8 cellular contexts compared by ENCODE assay signal in genomic region chr1:155940993-155941844, GRCh38. TPM values are rescaled to one million over a fixed set of nuclear protein-coding genes. Genes with fewer than 3 reads are reported as not detected.
DNase-seq lines count a peak whose midpoint lies in the region; ATAC-seq, FAIRE-seq and TF ChIP-seq lines count a peak whose summit lies in the region.

Gene RXFP4, plus strand, starts transcription at chr1:155941638. Its CDS starts 72 bp downstream, at chr1:155941710.

- H3K27me3 Mint-ChIP-seq in CD14-positive monocyte (ENCODE audit: low read depth in 3 of 3) (peaks cover 0 to 4% (median 0%) of the 10 kb centered on the region in 3 donors), HFFc6 (ENCODE audit: insufficient read depth) (peaks cover 14% of the 10 kb centered on the region)
- no peaks in the 10 kb centered on the region for H3K27me3 Mint-ChIP-seq in activated T-helper 1 cell treated with anti-CD3 and anti-CD28 coated beads, Interleukin-12 subunit alpha, Interleukin-12 subunit beta, Interleukin-2, Interleukin-4 antibody, amounts not matched to agents 30 ng/mL and 10 ng/mL and 1 ng/mL, durations not matched to agents 14 hours and 24 hours and 36 hours (ENCODE audit: insufficient read depth)

- peak within 1 kb of the TSS; percentile 45 to 64 for H3K4me3 Mint-ChIP-seq in CD14-positive monocyte
- peak within 1 kb of the TSS; percentile 23; the same call in 1 of the 2 replicates for H3K4me3 Mint-ChIP-seq in HFFc6
- no peak within 1 kb of the TSS for H3K4me3 Mint-ChIP-seq in activated T-helper 1 cell treated with anti-CD3 and anti-CD28 coated beads, Interleukin-12 subunit alpha, Interleukin-12 subunit beta, Interleukin-2, Interleukin-4 antibody, amounts not matched to agents 30 ng/mL and 10 ng/mL and 1 ng/mL, durations not matched to agents 14 hours and 24 hours and 36 hours

- no peaks in the 10 kb centered on the region for H4K20me1 ChIP-seq in HepG2 (ENCODE audit: insufficient read depth, low read length)

- peak in 1 of 2 experiments; percentile 87; a peak in 2 of 4 replicates for TF ChIP-seq POLR2A in HepG2 (IDR thresholded peaks at IDR 0.05; ENCODE audit: insufficient read depth in 1 of 2, low read depth in 2 of 2, low read length in 2 of 2)

- peak within 1 kb of the TSS; percentile 86 for H3K4me2 ChIP-seq in HepG2 (ENCODE audit: low read depth, low read length)

- in situ Hi-C loops in HepG2 (cut with HindIII; ENCODE audit: extremely low pct_ligation_motif_present, low pct_unique_long_range_greater_than_20kb), result loop anchor here (10.0 kb wide), 1 partner anchor 124 kb away; the partner anchor contains the start of gene RAB25
- in situ Hi-C loops in brain microvascular endothelial cell (cut with HindIII; ENCODE audit: low pct_ligation_motif_present, low sequenced_read_pairs), result no loop called here

- H3K27ac Mint-ChIP-seq in CD14-positive monocyte (peak within 1 kb of the TSS; percentile 77 to 91 (median 84)), HFFc6 (peak within 1 kb of the TSS; percentile 84)
- H3K27ac Mint-ChIP-seq in activated T-helper 1 cell treated with anti-CD3 and anti-CD28 coated beads, Interleukin-12 subunit alpha, Interleukin-12 subunit beta, Interleukin-2, Interleukin-4 antibody, amounts not matched to agents 30 ng/mL and 10 ng/mL and 1 ng/mL, durations not matched to agents 14 hours and 24 hours and 36 hours, result peak within 1 kb of the TSS; percentile 88

- no peak within 1 kb of the TSS for H2AFZ ChIP-seq in HepG2 (ENCODE audit: low read length)

- H3K4me1 Mint-ChIP-seq in CD14-positive monocyte, result peaks cover 72% of the 10 kb centered on the region
- peaks cover 35% of the 10 kb centered on the region for H3K4me1 Mint-ChIP-seq in HFFc6 (ENCODE audit: low read depth)
- peaks cover 48% of the 10 kb centered on the region for H3K4me1 Mint-ChIP-seq in activated T-helper 1 cell treated with anti-CD3 and anti-CD28 coated beads, Interleukin-12 subunit alpha, Interleukin-12 subunit beta, Interleukin-2, Interleukin-4 antibody, amounts not matched to agents 30 ng/mL and 10 ng/mL and 1 ng/mL, durations not matched to agents 14 hours and 24 hours and 36 hours (ENCODE audit: low read depth)

- H3K9me3 ChIP-seq in HepG2 (ENCODE audit: low read length), result no peaks in the 10 kb centered on the region
- no peaks in the 10 kb centered on the region for H3K9me3 ChIP-seq in aorta (ENCODE audit: control insufficient read depth, low read length)

- H3K36me3 Mint-ChIP-seq in CD14-positive monocyte, result peaks cover 16 to 28% of the 10 kb centered on the region in 2 donors
- 0 out of 2 replicates have a peak, but pooled peaks cover 3% of the 10 kb centered on the region for H3K36me3 Mint-ChIP-seq in HFFc6 (ENCODE audit: low read depth)
- peaks cover 12% of the 10 kb centered on the region for H3K36me3 Mint-ChIP-seq in activated T-helper 1 cell treated with anti-CD3 and anti-CD28 coated beads, Interleukin-12 subunit alpha, Interleukin-12 subunit beta, Interleukin-2, Interleukin-4 antibody, amounts not matched to agents 30 ng/mL and 10 ng/mL and 1 ng/mL, durations not matched to agents 14 hours and 24 hours and 36 hours (ENCODE audit: low read depth)

- H3K36me3 ChIP-seq in HepG2 (replicated peaks in 1 of 2; ENCODE audit: control insufficient read depth in 1 of 2, insufficient read depth in 2 of 2, low read length in 2 of 2), result no peaks in the 10 kb centered on the region; a peak in 1 of 5 replicates
- no peaks in the 10 kb centered on the region for H3K36me3 ChIP-seq in aorta (ENCODE audit: control insufficient read depth in 1 of 2, insufficient read depth in 2 of 2, low read length in 1 of 2)
- H3K36me3 ChIP-seq in brain microvascular endothelial cell (replicated peaks), result peaks cover 11% of the 10 kb centered on the region

- peak; percentile 58 for ATAC-seq in HepG2
- peak; percentile 5 for ATAC-seq in aorta (ENCODE audit: low FRiP score)

- no peaks in the 10 kb centered on the region for H3K27me3 ChIP-seq in HepG2 (ENCODE audit: control insufficient read depth in 1 of 2, insufficient read depth in 2 of 2, low read length in 2 of 2)
- H3K27me3 ChIP-seq in aorta (ENCODE audit: control insufficient read depth in 1 of 2, insufficient read depth in 2 of 2, low read length in 1 of 2), result no peaks in the 10 kb centered on the region
- H3K27me3 ChIP-seq in brain microvascular endothelial cell (replicated peaks), result no peaks in the 10 kb centered on the region

- TF ChIP-seq CTCF in CD14-positive monocyte (IDR thresholded peaks at IDR 0.05), result no peak
- TF ChIP-seq CTCF in HFFc6 (IDR thresholded peaks at IDR 0.05), result no peak
- TF ChIP-seq CTCF in HepG2 (CRISPR knock-in tag; IDR thresholded peaks at IDR 0.05), result no peak
- TF ChIP-seq CTCF in brain microvascular endothelial cell (IDR thresholded peaks at IDR 0.05; ENCODE audit: low read depth, low read length, missing control alignments), result no peak

- H3K4me3 ChIP-seq in HepG2 (replicated peaks in 1 of 3; ENCODE audit: insufficient read depth in 1 of 3, low read depth in 2 of 3, low read length in 3 of 3), result peak within 1 kb of the TSS; percentile 50 to 65 (median 54); a peak in 5 of 6 replicates
- no peak within 1 kb of the TSS for H3K4me3 ChIP-seq in aorta (ENCODE audit: low read length in 2 of 2)
- no peak within 1 kb of the TSS for H3K4me3 ChIP-seq in brain microvascular endothelial cell (ENCODE audit: low read depth, low read length)

- H3K4me1 ChIP-seq in HepG2 (ENCODE audit: insufficient read depth, low read length) (peaks cover 77% of the 10 kb centered on the region), aorta (ENCODE audit: control insufficient read depth in 1 of 2, insufficient read depth in 2 of 2, low read length in 2 of 2) (peaks cover 0 to 2% of the 10 kb centered on the region in 2 donors)

- TF ChIP-seq RAD21 in HepG2 (CRISPR knock-in tag; IDR thresholded peaks at IDR 0.05), result no peak

- no peak for DNase-seq in CD14-positive monocyte (ENCODE audit: low spot score)
- no peak for DNase-seq in HFFc6
- DNase-seq in activated T-helper 1 cell treated with anti-CD3 and anti-CD28 coated beads, Interleukin-12 subunit alpha, Interleukin-12 subunit beta, Interleukin-2, Interleukin-4 antibody, amounts not matched to agents 30 ng/mL and 10 ng/mL and 1 ng/mL, durations not matched to agents 14 hours and 24 hours and 36 hours (ENCODE audit: low spot score), result no peak
- peak; percentile 50 for DNase-seq in HepG2 (ENCODE audit: low spot score)
- no peak for DNase-seq in aorta
- no peak for DNase-seq in brain microvascular endothelial cell
- DNase-seq in DMS79 treated with DMSO at 0.1 percent for 48 hours (lab: John Stamatoyannopoulos, UW), result no peak
- no peak for DNase-seq in cerebellar nuclear complex (lab: John Stamatoyannopoulos, UW)

- intact Hi-C loops in CD14-positive monocyte (cut with micrococcal nuclease), result no loop called here
- intact Hi-C loops in activated T-helper 1 cell treated with anti-CD3 and anti-CD28 coated beads, Interleukin-12 subunit alpha, Interleukin-12 subunit beta, Interleukin-2, Interleukin-4 antibody, amounts not matched to agents 30 ng/mL and 10 ng/mL and 1 ng/mL, durations not matched to agents 14 hours and 24 hours and 36 hours (cut with micrococcal nuclease), result no loop called here
- intact Hi-C loops in HepG2 (cut with micrococcal nuclease; ENCODE audit: unreplicated experiment), result loop anchor here (5.0 kb wide), 2 partner anchors 36 to 356 kb away; partner anchors contain the start of genes ARHGEF2, GLMP and VHLL
- intact Hi-C loops in aorta (cut with DNase I), result loop anchor here in 1 of 2 donors (5.0 kb wide), 1 partner anchor 36 kb away; the partner anchor contains the start of gene ARHGEF2

- 18% methylated on average over 10 of the region's 11 CpGs for WGBS in HepG2 (ENCODE audit: low lambda C conversion rate)
- 17 to 18% methylated on average over 11 of the region's 11 CpGs for WGBS in aorta, 2 donors

- TSS peak; percentile 32 for BruUV-seq in HepG2 (replicated peaks; lab: Mats Ljungman, UMichigan)

- H3K27ac ChIP-seq in HepG2 (ENCODE audit: extremely low read length, insufficient read depth, low read length), result peak within 1 kb of the TSS; percentile 84
- peak within 1 kb of the TSS; percentile 61 to 82 for H3K27ac ChIP-seq in aorta (ENCODE audit: low read depth in 1 of 2, low read length in 2 of 2)
- no peak within 1 kb of the TSS for H3K27ac ChIP-seq in brain microvascular endothelial cell

- TF ChIP-seq EP300 in HepG2 (IDR thresholded peaks at IDR 0.05; ENCODE audit: low read depth in 2 of 2, low read length in 2 of 2) (no peak), HepG2 (CRISPR knock-in tag; IDR thresholded peaks at IDR 0.05; ENCODE audit: borderline replicate concordance) (no peak)

- H3K9ac ChIP-seq in HepG2 (ENCODE audit: insufficient read depth, low read depth, low read length), result peak within 1 kb of the TSS; percentile 67

- CTCF ChIA-PET in HepG2 (lab: Yijun Ruan, JAX; ENCODE audit: low intra/inter-chr PET ratio, low total read pairs), result no interaction called here

- H3K9me3 Mint-ChIP-seq in CD14-positive monocyte (peaks cover 0 to 3% (median 0%) of the 10 kb centered on the region in 7 donors), HFFc6 (no peaks in the 10 kb centered on the region)
- H3K9me3 Mint-ChIP-seq in activated T-helper 1 cell treated with anti-CD3 and anti-CD28 coated beads, Interleukin-12 subunit alpha, Interleukin-12 subunit beta, Interleukin-2, Interleukin-4 antibody, amounts not matched to agents 30 ng/mL and 10 ng/mL and 1 ng/mL, durations not matched to agents 14 hours and 24 hours and 36 hours, result no peaks in the 10 kb centered on the region

- peaks cover 12% of the 10 kb centered on the region for H3K79me2 ChIP-seq in HepG2 (ENCODE audit: insufficient read depth, low read length)

- peak; percentile 81 for FAIRE-seq in HepG2 (lab: Jason Lieb, UNC)

- POLR2A ChIA-PET in HepG2 (lab: Yijun Ruan, JAX), result interaction anchor here (1.0 to 7.2 kb wide), 15 partner anchors 8 to 132 kb away, joined by 3 to 390 read pairs (median 6); partner anchors contain the start of genes ARHGEF2, LAMTOR2 and SYT11

RNA-seq across cellular contexts. Expression of gene RXFP4, which starts in this region (rescaled TPM):
- polyA plus RNA-seq in CD14-positive monocyte, result not detected
- not detected for total RNA-seq in HFFc6 (2021; fragmentation: NEBNext Ultra II Directional; extraction: Animal tissue kit (Norgen Biotek cat#: 25700))
- 0.16 TPM in 1 of 2 replicates, not detected in the other for total RNA-seq in activated T-helper 1 cell treated with anti-CD3 and anti-CD28 coated beads, Interleukin-12 subunit alpha, Interleukin-12 subunit beta, Interleukin-2, Interleukin-4 antibody, amounts not matched to agents 30 ng/mL and 10 ng/mL and 1 ng/mL, durations not matched to agents 14 hours and 24 hours and 36 hours
- total RNA-seq in HepG2 (2016; rRNA removed; fragmentation: Illumina TruSeq; extraction: Trizol), result 0.38 TPM in 1 of 2 replicates, not detected in the other
- not detected in 2 replicates for total RNA-seq in HepG2 (2016; cell fraction: cytosol; rRNA removed; fragmentation: Illumina TruSeq; extraction: Trizol; ENCODE audit: low read depth)
- total RNA-seq in HepG2 (2016; cell fraction: insoluble cytoplasmic fraction; rRNA removed; fragmentation: Illumina TruSeq; extraction: Trizol), result 0.25 and 0.28 TPM in 2 replicates
- not detected in 2 replicates for total RNA-seq in HepG2 (2016; cell fraction: membrane; rRNA removed; fragmentation: Illumina TruSeq; extraction: Trizol)
- total RNA-seq in HepG2 (2016; cell fraction: nucleus; rRNA removed; fragmentation: Illumina TruSeq; extraction: Trizol), result 0.31 TPM in 1 of 2 replicates, not detected in the other
- 1.4 and 1.9 TPM in 2 replicates for polyA plus RNA-seq in HepG2 (2011; rRNA removed)
- 1.3 and 2.1 TPM in 2 replicates for polyA plus RNA-seq in HepG2 (2011; cell fraction: cytosol; rRNA removed)
- 0.42 and 0.48 TPM in 2 replicates for polyA plus RNA-seq in HepG2 (2011; cell fraction: nucleus; rRNA removed)
- 0.48 and 0.72 TPM in 2 replicates for polyA plus RNA-seq in HepG2 (2012)
- polyA plus RNA-seq in HepG2 (2016; cell fraction: cytosol; fragmentation: Illumina TruSeq; extraction: Trizol; ENCODE audit: low read depth), result 0.08 TPM in 1 of 2 replicates, not detected in the other
- not detected in 2 replicates for polyA plus RNA-seq in HepG2 (2016; cell fraction: insoluble cytoplasmic fraction; fragmentation: Illumina TruSeq; extraction: Trizol; ENCODE audit: low read depth)
- not detected in 2 replicates for polyA plus RNA-seq in HepG2 (2016; cell fraction: membrane; fragmentation: Illumina TruSeq; extraction: Trizol; ENCODE audit: low read depth)
- 0.64 and 0.79 TPM in 2 replicates for polyA plus RNA-seq in HepG2 (2016; cell fraction: nucleus; fragmentation: Illumina TruSeq; extraction: Trizol; ENCODE audit: insufficient read depth, low read depth)
- polyA minus RNA-seq in HepG2 (2011; rRNA and poly(A)+ RNA removed; ENCODE audit: low replicate concordance), result 1.4 and 2.7 TPM in 2 replicates
- polyA minus RNA-seq in HepG2 (2011; cell fraction: cytosol; rRNA and poly(A)+ RNA removed), result 0.49 TPM in 1 of 2 replicates, not detected in the other
- polyA minus RNA-seq in HepG2 (2011; cell fraction: nucleus; rRNA and poly(A)+ RNA removed), result 0.39 and 1.1 TPM in 2 replicates
- not detected for total RNA-seq in aorta
- not detected for polyA plus RNA-seq in aorta

Comparison
In these comparisons a context has a peak if more than half of its experiments do, and no peak if none do; other contexts are left out.
1. Peak in ATAC-seq and H3K27ac ChIP-seq in aorta; RNA of the gene not detected or under 1 TPM.
2. H3K4me3 ChIP-seq: peak in HepG2 (3 of 3); none in aorta (0 of 2) and brain microvascular endothelial cell (single experiment).
3. Peak in every context shown above with its lines, with median percentiles within 50 percentile points of each other: H3K27ac Mint-ChIP-seq.